ENCODE assay signal across 9 cellular contexts in the genomic region with DNA sequence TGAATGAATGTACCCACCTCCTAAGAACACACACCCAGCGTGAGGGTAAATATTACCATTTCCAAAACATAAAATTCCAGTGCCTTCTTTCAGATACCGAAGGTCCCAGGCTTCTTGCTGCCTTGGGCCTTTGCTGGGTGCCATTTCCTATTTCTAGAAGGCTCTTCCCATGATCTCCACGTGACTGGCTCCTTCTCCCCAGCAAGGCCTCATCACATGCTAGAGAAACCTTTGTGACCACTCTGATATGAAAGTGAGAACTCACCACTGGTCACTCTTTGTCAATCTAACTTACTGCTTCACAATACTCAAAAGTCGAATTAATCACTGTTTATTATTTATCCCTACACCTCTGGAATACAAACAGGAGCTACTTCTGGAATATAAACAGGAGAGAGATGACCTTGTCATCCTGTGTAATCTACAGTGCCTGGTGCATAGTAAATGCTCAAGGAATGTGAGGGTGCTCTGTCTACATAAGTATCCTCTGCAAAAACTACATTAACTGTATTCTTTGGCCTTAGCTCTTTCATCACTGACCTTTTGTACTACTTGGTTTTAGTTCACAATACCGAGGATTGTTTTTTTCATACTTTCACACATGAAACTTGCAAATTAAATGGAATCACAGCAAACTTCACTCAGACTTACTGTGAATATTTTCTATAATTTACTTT. TPM values are rescaled to one million over a fixed set of nuclear protein-coding genes. Genes with fewer than 3 reads are reported as not detected.
A peak's percentile ranks its signal among the peaks of the same experiment; 100 is the strongest.
DNase-seq lines count a peak whose midpoint lies in the region; ATAC-seq and TF ChIP-seq lines count a peak whose summit lies in the region.
"Had no signal": no experiment of that assay in that cellular context is flagged by ENCODE, and none has a peak within 500 bp of the region (broad histone marks: within the 10 kb centered on the region; RNA-seq: fewer than 3 reads in every experiment).

No MANE protein-coding gene starts in this region.

- H3K27ac Mint-ChIP-seq in MCF 10A (ENCODE audit: low read depth, unreplicated experiment) = peak overlapping the region; percentile 82

- H3K27me3 Mint-ChIP-seq in MCF 10A (ENCODE audit: insufficient read depth, unreplicated experiment) = no peaks in the 10 kb centered on the region

- peaks cover under 1% of the 10 kb centered on the region for H3K36me3 Mint-ChIP-seq in MCF 10A (ENCODE audit: insufficient read depth, unreplicated experiment)

- DNase-seq in MCF 10A (ENCODE audit: unreplicated experiment) (no peak), UCSD-AML1 (lab: John Stamatoyannopoulos, UW; ENCODE audit: unreplicated experiment) (no peak), SK-N-DZ (ENCODE audit: low spot score) (no peak)

- peak; percentile 18 for ATAC-seq in HG02571 (IDR thresholded peaks at IDR 0.05; ENCODE audit: unreplicated experiment)
- no peak for ATAC-seq in HG03565 (IDR thresholded peaks at IDR 0.05; ENCODE audit: unreplicated experiment)
- no peak for ATAC-seq in GM21390 (IDR thresholded peaks at IDR 0.05; ENCODE audit: unreplicated experiment)

- H3K4me1 ChIP-seq in BLaER1 (peaks cover 29% of the 10 kb centered on the region), mucosa of rectum (ENCODE audit: control insufficient read depth in 2 of 2, insufficient read depth in 2 of 2, low read length in 2 of 2) (peaks cover 10 to 19% of the 10 kb centered on the region in 2 donors)

- H3K4me1 Mint-ChIP-seq in MCF 10A (ENCODE audit: insufficient read depth, unreplicated experiment) = peaks cover 32% of the 10 kb centered on the region

- H3K4me3 ChIP-seq in BLaER1 (peak overlapping the region; percentile 78; the same call in 1 of the 2 replicates), mucosa of rectum (ENCODE audit: low read length in 2 of 2) (peak overlapping the region; percentile 91 to 98)

- no peak for TF ChIP-seq CTCF in MCF 10A (IDR thresholded peaks at IDR 0.05; ENCODE audit: unreplicated experiment)

- H4K20me1 ChIP-seq in BLaER1 = peaks cover 15% of the 10 kb centered on the region

- no peak overlapping the region for H3K27ac ChIP-seq in BLaER1
- H3K27ac ChIP-seq in mucosa of rectum (ENCODE audit: low read depth in 2 of 2, low read length in 2 of 2) = peak overlapping the region; percentile 10 to 26

- H3K27me3 ChIP-seq in BLaER1 (no peaks in the 10 kb centered on the region), mucosa of rectum (ENCODE audit: control insufficient read depth in 2 of 2, insufficient read depth in 2 of 2, low read length in 2 of 2) (no peaks in the 10 kb centered on the region)

- POLR2A ChIA-PET in MCF 10A (lab: Yijun Ruan, JAX) = interaction anchor here (0.6 to 4.5 kb wide), 4 partner anchors 19 to 303 kb away, joined by 3 to 66 read pairs (median 4); a partner anchor contains a TSS

- no peaks in the 10 kb centered on the region for H3K9me3 Mint-ChIP-seq in MCF 10A (ENCODE audit: unreplicated experiment)

- BruUV-seq in MCF 10A (replicated peaks; lab: Mats Ljungman, UMichigan) = no TSS peak

- peaks cover 16% of the 10 kb centered on the region for H3K36me3 ChIP-seq in BLaER1
- H3K36me3 ChIP-seq in mucosa of rectum (ENCODE audit: control insufficient read depth in 2 of 2, insufficient read depth in 2 of 2, low read length in 2 of 2) = peaks cover 0 to 8% of the 10 kb centered on the region in 2 donors

- no peaks in the 10 kb centered on the region for H3K9me3 ChIP-seq in BLaER1
- H3K9me3 ChIP-seq in mucosa of rectum (ENCODE audit: control insufficient read depth in 2 of 2, low read length in 2 of 2) = no peaks in the 10 kb centered on the region

- H3K9ac ChIP-seq in BLaER1 (0 out of 2 replicates have a peak overlapping the region, but pooled peaks have one; percentile 42), mucosa of rectum (ENCODE audit: low read depth in 1 of 2, low read length in 2 of 2) (peak overlapping the region in 1 of 2 donors; percentile 75)

- H3K4me3 Mint-ChIP-seq in MCF 10A (ENCODE audit: unreplicated experiment) = peak overlapping the region; percentile 92

- CTCF ChIA-PET in MCF 10A (lab: Yijun Ruan, JAX) = interaction anchor here (0.7 to 2.0 kb wide), 3 partner anchors 175 to 1443 kb away, joined by 3 to 13 read pairs (median 4); no protein-coding TSS in a partner anchor

- peak overlapping the region; percentile 82 for H3K4me2 ChIP-seq in BLaER1

- intact Hi-C loops in MCF 10A (cut with micrococcal nuclease) = no loop called here

RNA-seq across cellular contexts. Expression of a gene that starts 1.6 kb away (rescaled TPM):
- total RNA-seq in MCF 10A (2022) = 31.3 and 33.0 TPM in 2 replicates
- polyA plus RNA-seq in SK-N-DZ (2014; cell fraction: cytosol; rRNA removed) = 18.1 and 24.8 TPM in 2 replicates
- polyA plus RNA-seq in SK-N-DZ (2014; cell fraction: nucleus; rRNA removed) = 12.4 and 19.4 TPM in 2 replicates

RNA-seq across cellular contexts. Expression of a gene that starts 26.8 kb away (rescaled TPM):
- not detected in 2 replicates for total RNA-seq in MCF 10A (2022)
- polyA plus RNA-seq in SK-N-DZ (2014; cell fraction: cytosol; rRNA removed) = not detected in 2 replicates
- not detected in 2 replicates for polyA plus RNA-seq in SK-N-DZ (2014; cell fraction: nucleus; rRNA removed)
- polyA plus RNA-seq: esophagus had no signal

RNA-seq across cellular contexts. Expression of a gene that starts 41.2 kb away (rescaled TPM):
- total RNA-seq in MCF 10A (2022) = not detected in 2 replicates
- polyA plus RNA-seq in SK-N-DZ (2014; cell fraction: cytosol; rRNA removed) = not detected in 2 replicates
- not detected in 2 replicates for polyA plus RNA-seq in SK-N-DZ (2014; cell fraction: nucleus; rRNA removed)
- polyA plus RNA-seq: esophagus had no signal

RNA-seq across cellular contexts. Expression of a gene that starts 58.8 kb away (rescaled TPM):
- total RNA-seq in MCF 10A (2022) = not detected in 2 replicates
- not detected in 2 replicates for polyA plus RNA-seq in SK-N-DZ (2014; cell fraction: cytosol; rRNA removed)
- not detected in 2 replicates for polyA plus RNA-seq in SK-N-DZ (2014; cell fraction: nucleus; rRNA removed)
- polyA plus RNA-seq: esophagus had no signal
